ENCODE assay signal across 10 cellular contexts in the genomic region with DNA sequence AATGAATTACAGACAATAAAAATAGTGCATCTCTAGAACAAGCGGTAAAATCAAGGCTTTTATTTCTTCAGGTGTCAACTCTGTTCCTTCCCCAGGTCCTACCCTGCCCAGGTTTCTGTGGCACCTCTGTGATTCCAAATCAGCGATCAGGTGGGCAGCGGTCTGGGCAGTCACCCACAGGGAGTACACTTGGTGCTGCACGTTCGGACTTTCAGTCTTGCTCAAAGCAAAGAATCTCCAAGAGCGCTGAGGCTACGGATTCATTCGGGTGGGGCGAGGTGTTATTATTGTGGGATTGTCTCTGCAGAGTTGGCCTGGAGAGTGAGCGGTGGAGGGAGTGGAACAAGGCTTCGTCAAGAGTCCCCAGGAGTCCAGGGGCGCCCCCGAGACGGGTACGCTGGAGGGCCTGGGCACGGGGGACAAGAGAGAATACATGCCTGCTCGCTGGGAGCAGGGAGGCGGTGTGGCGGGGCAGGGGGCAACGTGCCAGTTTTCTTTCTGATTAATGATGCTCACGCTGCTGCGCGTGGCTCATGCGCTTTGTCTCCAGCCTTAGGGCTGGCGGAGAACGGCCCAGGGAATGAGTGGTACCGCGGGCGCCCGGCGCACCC. TPM values are rescaled to one million over a fixed set of nuclear protein-coding genes. Genes with fewer than 3 reads are reported as not detected.
DNase-seq lines count a peak whose midpoint lies in the region; ATAC-seq and TF ChIP-seq lines count a peak whose summit lies in the region.
"Had no signal": no experiment of that assay in that cellular context is flagged by ENCODE, and none has a peak within 500 bp of the region (broad histone marks: within the 10 kb centered on the region; RNA-seq: fewer than 3 reads in every experiment).

No MANE protein-coding gene starts in this region.

- no peaks in the 10 kb centered on the region for H3K9me3 Mint-ChIP-seq in activated naive CD8-positive, alpha-beta T cell treated with anti-CD3 and anti-CD28 coated beads, Interleukin-2, amount 10 ng/mL, durations not matched to agents 7 days and 5 days
- H3K9me3 Mint-ChIP-seq in CD14-positive monocyte = peaks cover 0 to 12% (median 8%) of the 10 kb centered on the region in 7 donors

- peak; percentile 7 for ATAC-seq in GM18511 (IDR thresholded peaks at IDR 0.05; ENCODE audit: unreplicated experiment)
- no peak for ATAC-seq in activated naive CD8-positive, alpha-beta T cell treated with anti-CD3 and anti-CD28 coated beads, Interleukin-2, amount 10 ng/mL, durations not matched to agents 7 days and 5 days (ENCODE audit: low read depth)
- ATAC-seq in HG02884 (IDR thresholded peaks at IDR 0.05; ENCODE audit: unreplicated experiment) = no peak

- H3K27me3 ChIP-seq in iPS-20b (ENCODE audit: insufficient read depth, low read length) = peaks cover 71% of the 10 kb centered on the region
- peaks cover 13% of the 10 kb centered on the region for H3K27me3 ChIP-seq in skeletal muscle satellite cell (ENCODE audit: control insufficient read depth, insufficient read depth, low read length)

- H3K9me3 ChIP-seq in iPS-20b (ENCODE audit: insufficient read depth, low read depth, low read length) (no peaks in the 10 kb centered on the region), skeletal muscle satellite cell (replicated peaks; ENCODE audit: low read length) (no peaks in the 10 kb centered on the region)
- H3K9me3 ChIP-seq: Peyer's patch had no signal

- H3K4me2 ChIP-seq in skeletal muscle satellite cell (ENCODE audit: low read length) = peak overlapping the region; percentile 97

- intact Hi-C loops in CD14-positive monocyte (cut with micrococcal nuclease) = no loop called here

- no peak for TF ChIP-seq CTCF in CD14-positive monocyte (IDR thresholded peaks at IDR 0.05)

- peak overlapping the region; percentile 88; the same call in 1 of the 2 replicates for H3K4me3 ChIP-seq in iPS-20b (ENCODE audit: low read length)
- H3K4me3 ChIP-seq in skeletal muscle satellite cell (ENCODE audit: low read length) = peak overlapping the region; percentile 80

- peaks cover 1% of the 10 kb centered on the region for H3K4me1 Mint-ChIP-seq in activated naive CD8-positive, alpha-beta T cell treated with anti-CD3 and anti-CD28 coated beads, Interleukin-2, amount 10 ng/mL, durations not matched to agents 7 days and 5 days
- H3K4me1 Mint-ChIP-seq in CD14-positive monocyte = peaks cover 4% of the 10 kb centered on the region

- DNase-seq in activated naive CD8-positive, alpha-beta T cell treated with anti-CD3 and anti-CD28 coated beads, Interleukin-2, amount 10 ng/mL, durations not matched to agents 7 days and 5 days = no peak
- DNase-seq in germinal center (ENCODE audit: low spot score) = no peak
- no peak for DNase-seq in CD14-positive monocyte (ENCODE audit: low spot score)
- DNase-seq in kidney glomerular epithelial cell (lab: John Stamatoyannopoulos, UW) = no peak
- DNase-seq: activated CD4-positive, alpha-beta T cell treated with anti-CD3 and anti-CD28 coated beads for 48 hours had no signal

- peak overlapping the region; percentile 15 for H3K4me3 Mint-ChIP-seq in activated naive CD8-positive, alpha-beta T cell treated with anti-CD3 and anti-CD28 coated beads, Interleukin-2, amount 10 ng/mL, durations not matched to agents 7 days and 5 days
- H3K4me3 Mint-ChIP-seq in CD14-positive monocyte = peak overlapping the region in 1 of 2 donors; percentile 71

- H3K36me3 ChIP-seq in iPS-20b (ENCODE audit: insufficient read depth, low read depth, low read length) (no peaks in the 10 kb centered on the region), skeletal muscle satellite cell (ENCODE audit: insufficient read depth, low read length) (no peaks in the 10 kb centered on the region)
- H3K36me3 ChIP-seq: Peyer's patch had no signal

- H3K4me1 ChIP-seq in iPS-20b (ENCODE audit: insufficient read depth, low read length) (no peaks in the 10 kb centered on the region; the same call in 1 of the 2 replicates), skeletal muscle satellite cell (ENCODE audit: control insufficient read depth, insufficient read depth, low read length) (peaks cover 4% of the 10 kb centered on the region)

- no peak overlapping the region for H3K9ac ChIP-seq in iPS-20b (ENCODE audit: low read depth, low read length)
- H3K9ac ChIP-seq in skeletal muscle satellite cell (ENCODE audit: low read depth, low read length) = peak overlapping the region; percentile 54

- POLR2A ChIA-PET in activated naive CD8-positive, alpha-beta T cell treated with anti-CD3 and anti-CD28 coated beads, Interleukin-2, amount 10 ng/mL, durations not matched to agents 7 days and 5 days (lab: Charles Lee) = no interaction called here

- no peak overlapping the region for H3K27ac ChIP-seq in iPS-20b (ENCODE audit: low read length)
- H3K27ac ChIP-seq: Peyer's patch had no signal

- no peaks in the 10 kb centered on the region for H3K36me3 Mint-ChIP-seq in activated naive CD8-positive, alpha-beta T cell treated with anti-CD3 and anti-CD28 coated beads, Interleukin-2, amount 10 ng/mL, durations not matched to agents 7 days and 5 days
- H3K36me3 Mint-ChIP-seq in CD14-positive monocyte = peaks cover 0 to 7% of the 10 kb centered on the region in 2 donors

- peaks cover 45% of the 10 kb centered on the region for H3K27me3 Mint-ChIP-seq in activated naive CD8-positive, alpha-beta T cell treated with anti-CD3 and anti-CD28 coated beads, Interleukin-2, amount 10 ng/mL, durations not matched to agents 7 days and 5 days
- H3K27me3 Mint-ChIP-seq in CD14-positive monocyte (ENCODE audit: low read depth in 3 of 3) = peaks cover 30 to 43% (median 33%) of the 10 kb centered on the region in 3 donors

- no peak overlapping the region for H3K27ac Mint-ChIP-seq in activated naive CD8-positive, alpha-beta T cell treated with anti-CD3 and anti-CD28 coated beads, Interleukin-2, amount 10 ng/mL, durations not matched to agents 7 days and 5 days
- H3K27ac Mint-ChIP-seq in CD14-positive monocyte = no peak overlapping the region

RNA-seq across cellular contexts. Expression of gene ARPP21, which starts 0.6 kb away (rescaled TPM):
- total RNA-seq in activated naive CD8-positive, alpha-beta T cell treated with anti-CD3 and anti-CD28 coated beads, Interleukin-2, amount 10 ng/mL, durations not matched to agents 7 days and 5 days = not detected
- under 0.01 and 4.8 TPM in 2 replicates for total RNA-seq in skeletal muscle satellite cell (2012; rRNA removed)
- polyA plus RNA-seq in CD14-positive monocyte = not detected
